2 cellular contexts compared by ENCODE assay signal in genomic region chr6:107971181-107971580, GRCh38.
TF ChIP-seq lines count a peak whose summit lies in the region.

No MANE protein-coding gene starts in this region.

TF ChIP-seq in HEK293, 187 proteins besides CTCF, POLR2A, EP300 and RAD21:
- TF ChIP-seq SCRT2 (tag by site-specific recombination; IDR thresholded peaks at IDR 0.05) (0 out of 2 replicates have a peak, but pooled peaks have one; percentile 1), WT1 (tag by site-specific recombination; IDR thresholded peaks at IDR 0.05) (no peak), ZNF221 (tag by site-specific recombination; IDR thresholded peaks at IDR 0.05; ENCODE audit: borderline replicate concordance) (no peak)

TF ChIP-seq in WTC11, 78 proteins besides CTCF, POLR2A, EP300 and RAD21 (continued from another document):
- TF ChIP-seq, protein P1, sequence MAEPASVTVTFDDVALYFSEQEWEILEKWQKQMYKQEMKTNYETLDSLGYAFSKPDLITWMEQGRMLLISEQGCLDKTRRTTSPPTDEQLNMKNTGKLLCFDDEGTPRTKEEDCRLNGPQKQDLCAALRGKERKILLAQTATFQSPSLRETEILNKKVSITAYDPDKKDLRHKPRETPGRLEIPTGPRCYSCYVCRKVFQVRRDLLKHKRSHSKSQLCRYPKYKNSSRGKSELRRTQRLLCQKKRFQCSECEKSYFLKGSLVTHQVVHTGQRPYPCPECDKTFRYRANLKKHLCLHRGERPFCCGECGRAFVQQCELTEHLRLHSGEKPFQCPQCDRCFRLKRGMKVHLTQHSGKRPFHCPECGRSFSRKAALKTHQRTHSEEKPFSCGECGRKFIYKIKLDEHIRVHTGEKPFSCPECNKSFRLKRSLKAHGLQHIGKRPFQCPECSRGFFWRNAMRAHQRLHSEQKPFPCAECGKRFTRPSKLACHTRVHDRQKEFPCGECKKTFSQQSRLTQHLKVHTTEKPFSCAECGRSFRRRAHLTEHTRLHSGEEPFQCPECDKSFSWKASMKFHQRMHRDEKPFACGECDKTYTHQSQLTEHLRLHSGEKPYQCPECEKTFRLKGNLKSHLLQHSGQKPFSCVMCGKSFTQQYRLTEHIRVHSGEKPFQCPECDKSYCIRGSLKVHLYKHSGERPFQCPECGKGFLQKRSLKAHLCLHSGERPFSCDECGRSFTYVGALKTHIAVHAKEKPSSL (CRISPR knock-in tag; conservative IDR thresholded peaks at IDR 0.05): no peak
- TF ChIP-seq FOXP1 (CRISPR knock-in tag; IDR thresholded peaks at IDR 0.05; ENCODE audit: borderline replicate concordance): no peak
